ENCODE assay signal across 23 cellular contexts in the genomic region with DNA sequence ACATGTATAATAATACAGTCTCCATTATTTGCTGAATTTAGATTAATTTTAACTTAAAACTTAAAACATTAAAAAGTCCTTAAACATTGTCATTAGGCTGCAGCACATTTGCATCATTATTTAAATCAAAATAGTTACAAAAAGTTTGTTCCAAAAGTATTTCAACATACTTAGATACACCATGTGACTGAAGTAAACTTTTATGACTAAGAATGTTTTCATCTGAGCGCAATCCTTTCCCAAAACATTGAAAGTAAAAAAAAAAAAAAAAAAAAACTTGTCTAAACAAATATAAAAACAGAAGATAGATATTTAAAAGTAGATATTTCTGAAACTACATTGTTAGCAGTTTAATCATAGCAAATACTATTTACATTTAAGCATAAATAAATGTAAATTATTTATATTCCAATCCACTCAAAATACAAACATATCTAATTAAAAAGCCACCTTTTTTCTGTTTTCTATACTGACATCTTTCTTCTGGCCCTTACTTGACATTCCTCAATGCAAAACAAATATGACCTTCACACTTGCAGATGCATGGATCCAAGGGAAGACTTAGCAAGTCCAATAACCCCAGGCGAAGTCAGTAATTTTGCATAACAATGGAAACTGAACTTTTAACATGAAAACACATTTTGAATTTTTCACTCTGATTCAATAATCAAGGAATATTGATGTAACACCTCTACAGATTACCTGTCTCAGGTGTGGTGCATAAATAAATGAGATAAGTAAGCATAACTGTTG. TPM values are rescaled to one million over a fixed set of nuclear protein-coding genes. Genes with fewer than 3 reads are reported as not detected.
DNase-seq lines count a peak whose midpoint lies in the region; ATAC-seq and FAIRE-seq lines count a peak whose summit lies in the region.
"Had no signal": no experiment of that assay in that cellular context is flagged by ENCODE, and none has a peak within 500 bp of the region (broad histone marks: within the 10 kb centered on the region; RNA-seq: fewer than 3 reads in every experiment).

No MANE protein-coding gene starts in this region.

- no peak overlapping the region for H3K27ac ChIP-seq in CD4-positive, alpha-beta memory T cell (ENCODE audit: low read depth, low read length)
- H3K27ac ChIP-seq: BLaER1 had no signal

- no peaks in the 10 kb centered on the region for H3K36me3 ChIP-seq in CD4-positive, alpha-beta memory T cell (ENCODE audit: insufficient read depth, low read length)

- FAIRE-seq in A204.1 (lab: Jason Lieb, UNC), result peak; percentile 72
- FAIRE-seq in endometrium (lab: Jason Lieb, UNC), result peak; percentile 99
- peak; percentile 62 for FAIRE-seq in islet of Langerhans (lab: Jason Lieb, UNC)
- FAIRE-seq: D721Med had no signal

- H3K36me3 Mint-ChIP-seq in T-helper 17 cell (ENCODE audit: low read depth), result peaks cover 13% of the 10 kb centered on the region
- H3K36me3 Mint-ChIP-seq in CD4-positive, alpha-beta memory T cell, result peaks cover 36 to 65% of the 10 kb centered on the region in 2 donors

- ATAC-seq in T-helper 17 cell (no peak), left cardiac atrium (no peak)
- ATAC-seq: PC-3 had no signal

- CTCF ChIA-PET in CD4-positive, alpha-beta memory T cell (lab: Charles Lee; ENCODE audit: partially characterized antibody), result no interaction called here

- H3K27me3 ChIP-seq in CD4-positive, alpha-beta memory T cell (ENCODE audit: insufficient read depth, low read length), result no peaks in the 10 kb centered on the region
- H3K27me3 ChIP-seq: BLaER1 had no signal

- no peak overlapping the region for H3K4me3 Mint-ChIP-seq in T-helper 17 cell
- no peak overlapping the region for H3K4me3 Mint-ChIP-seq in CD4-positive, alpha-beta memory T cell
- H3K4me3 Mint-ChIP-seq: H9 had no signal

- no peaks in the 10 kb centered on the region for H3K4me1 Mint-ChIP-seq in T-helper 17 cell
- H3K4me1 Mint-ChIP-seq in CD4-positive, alpha-beta memory T cell, result no peaks in the 10 kb centered on the region

- H3K9me3 Mint-ChIP-seq in CD4-positive, alpha-beta memory T cell, result peaks cover 0 to 29% (median 14%) of the 10 kb centered on the region in 8 donors

- H3K4me3 ChIP-seq in CD4-positive, alpha-beta memory T cell (ENCODE audit: low read length in 2 of 2), result no peak overlapping the region
- H3K4me3 ChIP-seq: BLaER1 had no signal

- peaks cover 3% of the 10 kb centered on the region for H3K9me3 ChIP-seq in T-helper 17 cell (ENCODE audit: control insufficient read depth, low read length, poor library complexity, severe bottlenecking)
- peaks cover 0 to 9% of the 10 kb centered on the region in 2 donors for H3K9me3 ChIP-seq in CD4-positive, alpha-beta memory T cell (ENCODE audit: control insufficient read depth in 1 of 2, low read length in 2 of 2)

- H3K27me3 Mint-ChIP-seq in T-helper 17 cell, result no peaks in the 10 kb centered on the region
- no peaks in the 10 kb centered on the region for H3K27me3 Mint-ChIP-seq in CD4-positive, alpha-beta memory T cell

- intact Hi-C loops in left cardiac atrium (cut with DNase I), result no loop called here
- intact Hi-C loops in CD4-positive, alpha-beta memory T cell (cut with micrococcal nuclease), result no loop called here

- POLR2A ChIA-PET in CD4-positive, alpha-beta memory T cell (lab: Charles Lee; ENCODE audit: partially characterized antibody), result no interaction called here

- DNase-seq in HCEC 1CT (peak; percentile 59), T-helper 17 cell (no peak), left cardiac atrium (no peak), NOMO-1 (lab: John Stamatoyannopoulos, UW; ENCODE audit: unreplicated experiment in 2 of 2) (no peak)
- no peak for DNase-seq in CD4-positive, alpha-beta memory T cell
- DNase-seq: 8988T, DMS79, H9, KBM-7, NCI-H1694 treated with DMSO at 0.1 percent for 48 hours, NCI-H2107, NCI-H2227 treated with DMSO at 0.1 percent for 48 hours, NCI-H510A treated with DMSO at 0.1 percent for 48 hours, NCI-H774, PC-3, RPMI8226, SHP77 treated with DMSO at 0.1 percent for 48 hours, SK-N-SH had no signal

- no peak overlapping the region for H3K27ac Mint-ChIP-seq in T-helper 17 cell
- no peak overlapping the region for H3K27ac Mint-ChIP-seq in CD4-positive, alpha-beta memory T cell

- no peaks in the 10 kb centered on the region for H3K4me1 ChIP-seq in CD4-positive, alpha-beta memory T cell (ENCODE audit: insufficient read depth, low read length)
- H3K4me1 ChIP-seq: BLaER1 had no signal

RNA-seq across cellular contexts. Expression of gene FAM227B, which starts 10.3 kb away (rescaled TPM):
- total RNA-seq in T-helper 17 cell (1 to 10 TPM; 4.1 to 5.7 TPM), left cardiac atrium (1 to 10 TPM; 8.2 to 9.8 TPM)
- total RNA-seq in CD4-positive, alpha-beta memory T cell, result 10 to 100 TPM; 11.5 to 13.6 TPM
- polyA plus RNA-seq in CD4-positive, alpha-beta memory T cell, result 10 to 100 TPM; 12.8 to 18.4 TPM

RNA-seq across cellular contexts. Expression of gene DTWD1, which starts 10.5 kb away (rescaled TPM):
- total RNA-seq in T-helper 17 cell, result 10 to 100 TPM in 1 of 2 donors, 1 to 10 TPM in 1; 6.8 to 12.2 TPM
- 10 to 100 TPM; 25.2 to 25.7 TPM for total RNA-seq in left cardiac atrium
- 10 to 100 TPM; 28.7 to 29.9 TPM for total RNA-seq in CD4-positive, alpha-beta memory T cell
- 10 to 100 TPM; 19.8 to 21.8 TPM for polyA plus RNA-seq in CD4-positive, alpha-beta memory T cell
